In the genomic region with DNA sequence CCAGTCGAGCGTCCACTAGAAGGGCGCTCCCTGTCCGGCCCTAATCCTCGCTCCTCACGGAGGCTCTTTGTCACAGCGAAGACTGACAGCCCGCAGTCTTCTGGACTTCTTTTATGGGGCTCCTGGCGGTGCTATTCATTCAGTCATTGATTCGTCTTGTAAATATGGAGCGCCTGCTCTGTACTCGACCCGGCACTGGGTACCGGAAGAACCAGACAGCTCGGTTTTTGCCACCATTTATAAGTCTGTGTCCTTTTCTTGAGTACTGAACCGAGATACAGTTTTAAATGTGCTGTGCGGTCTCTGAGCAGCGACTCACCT, we compare ENCODE assay signal across 8 cellular contexts. TPM values are rescaled to one million over a fixed set of nuclear protein-coding genes. Genes with fewer than 3 reads are reported as not detected.
DNase-seq lines count a peak whose midpoint lies in the region; ATAC-seq, FAIRE-seq and TF ChIP-seq lines count a peak whose summit lies in the region.

No MANE protein-coding gene starts in this region.

- intact Hi-C loops in heart right ventricle (cut with DNase I): loop anchor here in 1 of 10 donors (5.0 kb wide), 1 partner anchor 80 kb away; the partner anchor contains the start of gene SOS2

- no peaks in the 10 kb centered on the region for H4K20me1 ChIP-seq in BLaER1

- WGBS in heart right ventricle, 2 donors: 2 to 3% methylated on average over 18 of the region's 18 CpGs
- 1 to 3% (median 2%) methylated on average over 18 of the region's 18 CpGs for WGBS in small intestine, 3 donors

- peaks cover 21% of the 10 kb centered on the region for H3K4me1 ChIP-seq in BLaER1
- H3K4me1 ChIP-seq in heart right ventricle: peaks cover 0 to 24% (median 17%) of the 10 kb centered on the region in 9 donors
- H3K4me1 ChIP-seq in small intestine (ENCODE audit: control insufficient read depth in 2 of 2, insufficient read depth in 1 of 2, low read depth in 1 of 2, low read length in 1 of 2): peaks cover 0 to 6% of the 10 kb centered on the region in 2 donors

- peak overlapping the region; percentile 95 for H3K4me2 ChIP-seq in BLaER1

- TF ChIP-seq CTCF in WERI-Rb-1 (IDR thresholded peaks at IDR 0.05; ENCODE audit: low read depth, low read length) (no peak), heart right ventricle (IDR thresholded peaks at IDR 0.05) (peak in 1 of 9 donors; percentile 8)

- peaks cover 10% of the 10 kb centered on the region for H3K36me3 ChIP-seq in BLaER1
- H3K36me3 ChIP-seq in WERI-Rb-1: peaks cover 7% of the 10 kb centered on the region; the same call in 1 of the 2 replicates
- H3K36me3 ChIP-seq in heart right ventricle: peaks cover 0 to 4% (median 0%) of the 10 kb centered on the region in 9 donors
- H3K36me3 ChIP-seq in small intestine (ENCODE audit: control insufficient read depth in 2 of 2, insufficient read depth in 2 of 2, low read length in 2 of 2): peaks cover 0 to 2% of the 10 kb centered on the region in 2 donors

- DNase-seq in WERI-Rb-1 (no peak), heart right ventricle (no peak), small intestine (no peak), HuH-7.5 (ENCODE audit: low spot score) (no peak), OCI-M2 (lab: John Stamatoyannopoulos, UW; ENCODE audit: unreplicated experiment) (no peak)

- H3K4me3 ChIP-seq in BLaER1: peak overlapping the region; percentile 84
- H3K4me3 ChIP-seq in WERI-Rb-1 (ENCODE audit: low read depth, low read length): peak overlapping the region; percentile 80
- H3K4me3 ChIP-seq in heart right ventricle: peak overlapping the region; percentile 43 to 96 (median 76)
- H3K4me3 ChIP-seq in small intestine (ENCODE audit: low read depth in 1 of 2, low read length in 2 of 2): peak overlapping the region; percentile 54 to 74

- ATAC-seq in GM19023 (IDR thresholded peaks at IDR 0.05; ENCODE audit: unreplicated experiment): peak; percentile 22
- peak; percentile 18 for ATAC-seq in HG03575 (IDR thresholded peaks at IDR 0.05; ENCODE audit: extremely low read depth, insufficient number of reproducible peaks, low FRiP score, unreplicated experiment)
- ATAC-seq in heart right ventricle: peak in 1 of 8 donors; percentile 21

- peak overlapping the region; percentile 80 for H3K9ac ChIP-seq in BLaER1

- H3K27ac ChIP-seq in BLaER1: peak overlapping the region; percentile 84
- H3K27ac ChIP-seq in WERI-Rb-1: peak overlapping the region; percentile 95
- peak overlapping the region; percentile 80 to 96 (median 93) for H3K27ac ChIP-seq in heart right ventricle
- peak overlapping the region; percentile 62 to 100 for H3K27ac ChIP-seq in small intestine (ENCODE audit: low read depth in 1 of 2, low read length in 1 of 2)

- H3K27me3 ChIP-seq in BLaER1 (no peaks in the 10 kb centered on the region), WERI-Rb-1 (ENCODE audit: insufficient read depth, low read depth, severe bottlenecking) (no peaks in the 10 kb centered on the region), heart right ventricle (no peaks in the 10 kb centered on the region), small intestine (ENCODE audit: control insufficient read depth in 2 of 2, insufficient read depth in 2 of 2, low read length in 2 of 2) (no peaks in the 10 kb centered on the region)

- H3K9me3 ChIP-seq in BLaER1 (peaks cover 20% of the 10 kb centered on the region), WERI-Rb-1 (ENCODE audit: severe bottlenecking) (no peaks in the 10 kb centered on the region), heart right ventricle (no peaks in the 10 kb centered on the region), small intestine (ENCODE audit: control insufficient read depth, low read depth) (no peaks in the 10 kb centered on the region)

- FAIRE-seq in small intestine (lab: Jason Lieb, UNC): no peak

RNA-seq across cellular contexts. Expression of gene DMAC2L, which starts 0.6 kb away (rescaled TPM):
- total RNA-seq in heart right ventricle: 10 to 100 TPM; 17.0 to 31.3 (median 24.4) TPM
- 10 to 100 TPM in 1 of 2 donors, 1 to 10 TPM in 1; 9.4 to 25.4 TPM for polyA plus RNA-seq in heart right ventricle
- 10 to 100 TPM; 13.6 to 27.0 (median 18.3) TPM for polyA plus RNA-seq in small intestine

RNA-seq across cellular contexts. Expression of gene L2HGDH, which starts 0.7 kb away (rescaled TPM):
- 10 to 100 TPM in 9 of 10 donors, 1 to 10 TPM in 1; 7.5 to 15.5 (median 12.1) TPM for total RNA-seq in heart right ventricle
- polyA plus RNA-seq in heart right ventricle (1 to 10 TPM; 1.9 to 3.7 TPM), small intestine (1 to 10 TPM; 1.1 to 5.9 (median 3.6) TPM)
